18 cellular contexts compared by ENCODE assay signal in genomic region chr6:36731622-36732310, GRCh38. TPM values are rescaled to one million over a fixed set of nuclear protein-coding genes. Genes with fewer than 3 reads are reported as not detected.
"Had no signal": no experiment of that assay in that cellular context is flagged by ENCODE, and none has a peak within 500 bp of the region (broad histone marks: within the 10 kb centered on the region; RNA-seq: fewer than 3 reads in every experiment).

No MANE protein-coding gene starts in this region.

- H3K27ac Mint-ChIP-seq: activated CD4-positive, alpha-beta memory T cell treated with anti-CD3 and anti-CD28 coated beads for 36 hours; immature natural killer cell had no signal

- H3K4me3 Mint-ChIP-seq: activated CD4-positive, alpha-beta memory T cell treated with anti-CD3 and anti-CD28 coated beads for 36 hours; immature natural killer cell; naive thymus-derived CD8-positive, alpha-beta T cell; stimulated activated naive CD8-positive, alpha-beta T cell treated with anti-CD3 and anti-CD28 coated beads, Interleukin-15, amount 100 ng/mL, for 72 hours had no signal

- H3K27ac ChIP-seq: esophagus squamous epithelium, lower lobe of right lung, testis had no signal

- H3K4me3 ChIP-seq: esophagus squamous epithelium, lower lobe of right lung, mucosa of descending colon, testis had no signal

- H3K36me3 ChIP-seq: esophagus squamous epithelium, lower lobe of right lung had no signal

- H3K9me3 Mint-ChIP-seq: activated CD4-positive, alpha-beta memory T cell treated with anti-CD3 and anti-CD28 coated beads for 36 hours; immature natural killer cell; naive thymus-derived CD8-positive, alpha-beta T cell; stimulated activated naive CD8-positive, alpha-beta T cell treated with anti-CD3 and anti-CD28 coated beads, Interleukin-15, amount 100 ng/mL, for 72 hours had no signal

- H3K9me3 ChIP-seq: esophagus squamous epithelium, lower lobe of right lung, mucosa of descending colon, testis had no signal

- H3K36me3 Mint-ChIP-seq: activated CD4-positive, alpha-beta memory T cell treated with anti-CD3 and anti-CD28 coated beads for 36 hours; immature natural killer cell; naive thymus-derived CD8-positive, alpha-beta T cell had no signal

- H3K27me3 ChIP-seq: esophagus squamous epithelium, testis had no signal

- DNase-seq: activated CD4-positive, alpha-beta memory T cell treated with anti-CD3 and anti-CD28 coated beads for 36 hours; activated CD4-positive, alpha-beta T cell treated with anti-CD3 and anti-CD28 coated beads for 1 hour; activated gamma-delta T cell treated with Interleukin-2 at 50 U/mL for 16 hours; activated T-cell treated with anti-CD3 and anti-CD28 coated beads, Interleukin-2, amount 50 U/mL, for 48 hours; esophagus squamous epithelium; foreskin fibroblast; glutamatergic neuron; immature natural killer cell; left cardiac atrium; naive thymus-derived CD8-positive, alpha-beta T cell; stimulated activated CD4-positive, alpha-beta T cell treated with anti-CD3 and anti-CD28 coated beads, Interleukin-15, amount 100 ng/mL, for 24 hours; stimulated activated CD4-positive, alpha-beta T cell treated with anti-CD3 and anti-CD28 coated beads, Interleukin-4, amount 100 ng/mL, for 24 hours; stimulated activated naive CD8-positive, alpha-beta T cell treated with anti-CD3 and anti-CD28 coated beads, Interleukin-15, amount 100 ng/mL, for 72 hours; testis had no signal

- ATAC-seq: left cardiac atrium; lower lobe of right lung; mucosa of descending colon; naive thymus-derived CD8-positive, alpha-beta T cell; stimulated activated naive CD8-positive, alpha-beta T cell treated with anti-CD3 and anti-CD28 coated beads, Interleukin-15, amount 100 ng/mL, for 72 hours had no signal

- H3K27me3 Mint-ChIP-seq: activated CD4-positive, alpha-beta memory T cell treated with anti-CD3 and anti-CD28 coated beads for 36 hours had no signal

RNA-seq across cellular contexts. Expression of gene RAB44, which starts 34.1 kb away (rescaled TPM):
- total RNA-seq: naive thymus-derived CD8-positive, alpha-beta T cell; pulmonary artery endothelial cell had no signal
- polyA plus RNA-seq: aorta; immature natural killer cell; naive thymus-derived CD8-positive, alpha-beta T cell had no signal
